Comparison of ENCODE assay signal across 28 cellular contexts in the genomic region with DNA sequence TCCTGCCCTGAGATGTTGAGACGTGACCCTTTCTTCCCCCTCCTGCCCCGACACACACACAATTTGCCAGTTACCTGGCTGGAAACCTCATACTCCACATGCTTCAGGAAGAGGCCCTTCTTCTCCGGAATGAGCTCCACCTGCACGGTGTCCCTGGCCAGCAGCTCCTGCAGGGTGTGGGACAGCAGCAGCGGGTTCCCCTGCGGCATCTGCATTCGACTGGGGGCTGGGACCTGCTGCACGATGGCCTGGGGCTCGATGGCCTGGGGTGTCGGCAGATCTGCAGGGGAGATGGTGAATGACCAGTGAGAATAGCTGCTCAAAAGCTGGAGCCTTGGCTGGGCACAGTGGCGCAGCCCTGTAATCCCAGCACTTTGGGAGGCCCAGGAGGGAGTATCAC.
"Had no signal": no experiment of that assay in that cellular context is flagged by ENCODE, and none has a peak within 500 bp of the region (broad histone marks: within the 10 kb centered on the region; RNA-seq: fewer than 3 reads in every experiment).

No MANE protein-coding gene starts in this region.

- H3K36me3 ChIP-seq: uterus had no signal

- H3K27me3 Mint-ChIP-seq: activated CD4-positive, alpha-beta memory T cell treated with anti-CD3 and anti-CD28 coated beads, Interleukin-2, amount 10 ng/mL, durations not matched to agents 7 days and 5 days; activated CD4-positive, alpha-beta T cell treated with anti-CD3 and anti-CD28 coated beads, Interleukin-2, amount 10 ng/mL, durations not matched to agents 7 days and 5 days; activated CD8-positive, alpha-beta memory T cell treated with anti-CD3 and anti-CD28 coated beads, Interleukin-2, amount 10 ng/mL, durations not matched to agents 7 days and 5 days; activated naive CD4-positive, alpha-beta T cell treated with anti-CD3 and anti-CD28 coated beads, Interleukin-2, amount 50 U/mL, for 24 hours; activated naive CD8-positive, alpha-beta T cell treated with anti-CD3 and anti-CD28 coated beads, Interleukin-2, amount 50 U/mL, for 24 hours; naive B cell; stimulated activated naive CD8-positive, alpha-beta T cell treated with anti-CD3 and anti-CD28 coated beads, Interleukin-15, Interleukin-2, amounts not matched to agents 100 ng/mL and 50 ng/mL, for 24 hours had no signal

- H3K4me1 Mint-ChIP-seq: activated CD4-positive, alpha-beta memory T cell treated with anti-CD3 and anti-CD28 coated beads, Interleukin-2, amount 10 ng/mL, durations not matched to agents 7 days and 5 days; activated CD8-positive, alpha-beta memory T cell treated with anti-CD3 and anti-CD28 coated beads, Interleukin-2, amount 10 ng/mL, durations not matched to agents 7 days and 5 days had no signal

- H3K4me3 ChIP-seq: breast epithelium, left lung, thoracic aorta, uterus had no signal

- H3K4me3 Mint-ChIP-seq: activated CD4-positive, alpha-beta memory T cell treated with anti-CD3 and anti-CD28 coated beads, Interleukin-2, amount 10 ng/mL, durations not matched to agents 7 days and 5 days; activated CD4-positive, alpha-beta T cell treated with anti-CD3 and anti-CD28 coated beads, Interleukin-2, amount 10 ng/mL, durations not matched to agents 7 days and 5 days; activated CD8-positive, alpha-beta memory T cell treated with anti-CD3 and anti-CD28 coated beads, Interleukin-2, amount 10 ng/mL, durations not matched to agents 7 days and 5 days; activated naive CD4-positive, alpha-beta T cell treated with anti-CD3 and anti-CD28 coated beads, Interleukin-2, amount 50 U/mL, for 24 hours; activated naive CD8-positive, alpha-beta T cell treated with anti-CD3 and anti-CD28 coated beads, Interleukin-2, amount 50 U/mL, for 24 hours; naive B cell; nephron progenitor cell; stimulated activated naive CD8-positive, alpha-beta T cell treated with anti-CD3 and anti-CD28 coated beads, Interleukin-15, Interleukin-2, amounts not matched to agents 100 ng/mL and 50 ng/mL, for 24 hours; T-helper 1 cell treated with Interleukin-12 subunit alpha and Interleukin-12 subunit beta and Interleukin-4 antibody, amounts not matched to agents 30 μg/mL and 1 μg/mL, for 36 hours had no signal

- H3K4me1 ChIP-seq: breast epithelium had no signal

- DNase-seq: activated CD4-positive, alpha-beta memory T cell treated with anti-CD3 and anti-CD28 coated beads, Interleukin-2, amount 10 ng/mL, durations not matched to agents 7 days and 5 days; activated CD4-positive, alpha-beta T cell treated with anti-CD3 and anti-CD28 coated beads for 1 hour; activated CD4-positive, alpha-beta T cell treated with anti-CD3 and anti-CD28 coated beads, Interleukin-2, amount 10 ng/mL, durations not matched to agents 7 days and 5 days; activated CD8-positive, alpha-beta memory T cell treated with anti-CD3 and anti-CD28 coated beads, Interleukin-2, amount 10 ng/mL, durations not matched to agents 7 days and 5 days; activated naive CD8-positive, alpha-beta T cell treated with anti-CD3 and anti-CD28 coated beads, Interleukin-2, amount 50 U/mL, for 24 hours; activated T-cell treated with anti-CD3 and anti-CD28 coated beads, Interleukin-2, amount 50 U/mL, for 48 hours; amygdala; central memory CD4-positive, alpha-beta T cell; foreskin fibroblast; head of caudate nucleus; hypothalamus; naive B cell; nephron progenitor cell; occipital lobe; stimulated activated CD4-positive, alpha-beta T cell treated with anti-CD3 and anti-CD28 coated beads, Interleukin-15, amount 100 ng/mL, for 24 hours; T-helper 9 cell; uterus; WERI-Rb-1 had no signal

- ATAC-seq: activated CD8-positive, alpha-beta memory T cell treated with anti-CD3 and anti-CD28 coated beads, Interleukin-2, amount 10 ng/mL, durations not matched to agents 7 days and 5 days; activated naive CD8-positive, alpha-beta T cell treated with anti-CD3 and anti-CD28 coated beads, Interleukin-2, amount 50 U/mL, for 24 hours; esophagus mucosa; left lung; right cardiac atrium had no signal

- H3K27ac Mint-ChIP-seq: activated CD4-positive, alpha-beta memory T cell treated with anti-CD3 and anti-CD28 coated beads, Interleukin-2, amount 10 ng/mL, durations not matched to agents 7 days and 5 days; activated CD4-positive, alpha-beta T cell treated with anti-CD3 and anti-CD28 coated beads, Interleukin-2, amount 10 ng/mL, durations not matched to agents 7 days and 5 days; activated CD8-positive, alpha-beta memory T cell treated with anti-CD3 and anti-CD28 coated beads, Interleukin-2, amount 10 ng/mL, durations not matched to agents 7 days and 5 days; activated naive CD4-positive, alpha-beta T cell treated with anti-CD3 and anti-CD28 coated beads, Interleukin-2, amount 50 U/mL, for 24 hours; activated naive CD8-positive, alpha-beta T cell treated with anti-CD3 and anti-CD28 coated beads, Interleukin-2, amount 50 U/mL, for 24 hours; activated T-helper 2 cell treated with anti-CD3 and anti-CD28 coated beads, Interferon-gamma antibody, Interleukin-2, Interleukin-4, amounts not matched to agents 10 μg/mL and 5 μg/mL and 100 μg/mL, durations not matched to agents 14 hours and 24 hours and 36 hours; nephron progenitor cell; stimulated activated naive CD8-positive, alpha-beta T cell treated with anti-CD3 and anti-CD28 coated beads, Interleukin-15, Interleukin-2, amounts not matched to agents 100 ng/mL and 50 ng/mL, for 24 hours; T-helper 1 cell treated with Interleukin-12 subunit alpha and Interleukin-12 subunit beta and Interleukin-4 antibody, amounts not matched to agents 30 μg/mL and 1 μg/mL, for 36 hours had no signal

- H3K9me3 Mint-ChIP-seq: activated CD4-positive, alpha-beta memory T cell treated with anti-CD3 and anti-CD28 coated beads, Interleukin-2, amount 10 ng/mL, durations not matched to agents 7 days and 5 days; activated CD4-positive, alpha-beta T cell treated with anti-CD3 and anti-CD28 coated beads, Interleukin-2, amount 10 ng/mL, durations not matched to agents 7 days and 5 days; activated naive CD4-positive, alpha-beta T cell treated with anti-CD3 and anti-CD28 coated beads, Interleukin-2, amount 50 U/mL, for 24 hours; activated naive CD8-positive, alpha-beta T cell treated with anti-CD3 and anti-CD28 coated beads, Interleukin-2, amount 50 U/mL, for 24 hours; activated T-helper 2 cell treated with anti-CD3 and anti-CD28 coated beads, Interferon-gamma antibody, Interleukin-2, Interleukin-4, amounts not matched to agents 10 μg/mL and 5 μg/mL and 100 μg/mL, durations not matched to agents 14 hours and 24 hours and 36 hours; naive B cell; nephron progenitor cell; stimulated activated naive CD8-positive, alpha-beta T cell treated with anti-CD3 and anti-CD28 coated beads, Interleukin-15, Interleukin-2, amounts not matched to agents 100 ng/mL and 50 ng/mL, for 24 hours; T-helper 1 cell treated with Interleukin-12 subunit alpha and Interleukin-12 subunit beta and Interleukin-4 antibody, amounts not matched to agents 30 μg/mL and 1 μg/mL, for 36 hours had no signal

- H3K27me3 ChIP-seq: breast epithelium, left lung, uterus had no signal

- H3K9me3 ChIP-seq: breast epithelium, left lung, thoracic aorta, uterus had no signal

- H3K27ac ChIP-seq: breast epithelium, left lung, thoracic aorta, uterus, WERI-Rb-1 had no signal

- FAIRE-seq: TTC549 had no signal

- H3K36me3 Mint-ChIP-seq: activated CD8-positive, alpha-beta memory T cell treated with anti-CD3 and anti-CD28 coated beads, Interleukin-2, amount 10 ng/mL, durations not matched to agents 7 days and 5 days had no signal
